In genomic region chr1:45490623-45491463, GRCh38 we compare ENCODE assay signal across 8 cellular contexts. TPM values are rescaled to one million over a fixed set of nuclear protein-coding genes. Genes with fewer than 3 reads are reported as not detected.
A peak's percentile ranks its signal among the peaks of the same experiment; 100 is the strongest.
DNase-seq lines count a peak whose midpoint lies in the region; ATAC-seq and TF ChIP-seq lines count a peak whose summit lies in the region.

TESK2 (minus strand) TSS chr1:45491163; CDS start chr1:45457785, 33,378 bp downstream.

- no peaks in the 10 kb centered on the region for H3K36me3 Mint-ChIP-seq in mesothelial cell of epicardium

- ATAC-seq in GM21447 (IDR thresholded peaks at IDR 0.05; ENCODE audit: unreplicated experiment), result peak; percentile 88

- peak; percentile 98 for DNase-seq in DMS 273 (lab: John Stamatoyannopoulos, UW; ENCODE audit: unreplicated experiment)
- DNase-seq in NOMO-1 treated with dmso at 0.1 percent for 144 hours (lab: John Stamatoyannopoulos, UW; ENCODE audit: unreplicated experiment), result peak; percentile 97
- peak; percentile 89 for DNase-seq in activated CD8-positive, alpha-beta memory T cell treated with anti-CD3 and anti-CD28 coated beads, Interleukin-2, amount 50 U/mL, for 24 hours (ENCODE audit: extremely low read depth)
- DNase-seq in epidermal melanocyte (ENCODE audit: insufficient read length, low spot score), result peak; percentile 99
- peak; percentile 85 to 96 for DNase-seq in mesothelial cell of epicardium (ENCODE audit: low spot score in 2 of 2, unreplicated experiment in 2 of 2)
- peak; percentile 91 to 97 for DNase-seq in stimulated activated CD8-positive, alpha-beta memory T cell treated with anti-CD3 and anti-CD28 coated beads, Interleukin-15, amount 100 ng/mL, for 4 hours (ENCODE audit: low read depth in 2 of 2)

- no peaks in the 10 kb centered on the region for H3K4me1 Mint-ChIP-seq in mesothelial cell of epicardium

- H3K27me3 ChIP-seq in HUES48 (ENCODE audit: control insufficient read depth, insufficient read depth, low read length), result 0 out of 2 replicates have a peak, but pooled peaks cover 6% of the 10 kb centered on the region

- H3K9ac ChIP-seq in HUES48 (ENCODE audit: low read depth, low read length), result peak within 1 kb of the TSS; percentile 60

- peak within 1 kb of the TSS; percentile 92 for H3K4me3 ChIP-seq in HUES48 (ENCODE audit: low read depth, low read length)

- no peaks in the 10 kb centered on the region for H3K9me3 Mint-ChIP-seq in mesothelial cell of epicardium

- H3K36me3 ChIP-seq in HUES48 (ENCODE audit: control insufficient read depth, insufficient read depth, low read length), result no peaks in the 10 kb centered on the region

- H3K4me1 ChIP-seq in HUES48 (ENCODE audit: control insufficient read depth, insufficient read depth, low read length), result peaks cover 8% of the 10 kb centered on the region

- no peaks in the 10 kb centered on the region for H3K9me3 ChIP-seq in HUES48 (ENCODE audit: control insufficient read depth, insufficient read depth, low read length)

- H3K4me3 Mint-ChIP-seq in mesothelial cell of epicardium, result no peak within 1 kb of the TSS

- no peak within 1 kb of the TSS for H3K27ac Mint-ChIP-seq in mesothelial cell of epicardium

- no peak for TF ChIP-seq CTCF in mesothelial cell of epicardium (IDR thresholded peaks at IDR 0.05; ENCODE audit: unreplicated experiment)

- peaks cover 11% of the 10 kb centered on the region for H3K27me3 Mint-ChIP-seq in mesothelial cell of epicardium (ENCODE audit: low read depth)

- H3K27ac ChIP-seq in HUES48 (ENCODE audit: low read depth, low read length), result peak within 1 kb of the TSS; percentile 76

RNA-seq across cellular contexts. Expression of gene TESK2, which starts in this region (rescaled TPM):
- 4.3 to 4.9 TPM (median 4.3 TPM) in 3 replicates for total RNA-seq in mesothelial cell of epicardium

Comparison
In these comparisons a context has a peak if more than half of its experiments do, and no peak if none do; other contexts are left out.
1. Peak in every context shown above with its lines: DNase-seq, ATAC-seq, H3K4me3 ChIP-seq and H3K27ac ChIP-seq.